In the genomic region with DNA sequence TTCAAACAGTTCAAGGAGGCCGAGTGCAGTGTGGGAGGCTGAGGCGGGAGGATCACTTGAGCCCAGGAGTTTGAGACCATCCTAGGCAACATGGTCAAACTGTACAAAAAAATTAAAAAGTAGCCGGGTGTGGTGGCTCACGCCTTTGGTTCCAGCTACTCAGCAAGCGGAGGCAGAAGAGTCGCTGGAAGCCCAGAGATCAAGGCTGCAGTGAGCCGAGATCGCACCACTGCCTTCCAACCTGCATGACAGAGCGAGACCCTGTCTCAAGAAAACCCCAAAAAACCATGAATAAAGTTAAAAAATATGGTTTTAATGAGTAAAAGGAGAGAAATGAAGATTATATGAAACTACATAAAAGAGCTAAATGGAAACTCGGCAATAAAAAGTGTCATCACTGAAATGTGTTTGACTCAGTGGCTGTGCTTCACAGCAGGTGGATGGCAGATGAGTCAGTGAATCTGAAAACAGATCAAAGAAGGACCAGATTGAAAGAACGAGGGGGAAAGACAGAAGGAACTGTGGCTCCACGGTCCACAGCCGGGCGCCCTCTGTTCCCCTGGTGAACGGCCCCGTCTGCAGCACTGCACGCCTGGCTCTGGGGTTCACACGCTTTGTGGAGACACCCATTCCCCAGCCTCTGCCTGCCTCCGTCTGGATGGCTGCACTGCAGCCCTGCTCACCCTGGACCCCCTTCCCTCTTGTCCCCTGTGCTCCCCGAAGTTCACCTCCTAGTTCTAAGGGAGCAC, we compare ENCODE assay signal across 1 cellular context.
TF ChIP-seq lines count a peak whose summit lies in the region.

No MANE protein-coding gene starts in this region.

TF ChIP-seq in GM12878, 131 proteins besides CTCF, POLR2A, EP300 and RAD21:
- TF ChIP-seq ZBTB33 (IDR thresholded peaks at IDR 0.05) (no peak), TCF7 (IDR thresholded peaks at IDR 0.05; ENCODE audit: borderline replicate concordance) (peak; percentile 56; the same call in 1 of the 2 replicates), RELB (IDR thresholded peaks at IDR 0.05; ENCODE audit: low read depth) (no peak), ZZZ3 (IDR thresholded peaks at IDR 0.05; ENCODE audit: control insufficient read depth, insufficient read length, low read depth) (no peak), PML (IDR thresholded peaks at IDR 0.05; ENCODE audit: low read length) (no peak), EZH2 (IDR thresholded peaks at IDR 0.05; ENCODE audit: borderline replicate concordance, control insufficient read depth, low read depth, low read length) (no peak), NR2F1 (conservative IDR thresholded peaks at IDR 0.05) (no peak)
